ENCODE assay signal across 1 cellular context in genomic region chr3:190229632-190230424, GRCh38.
A peak's percentile ranks its signal among the peaks of the same experiment; 100 is the strongest.
TF ChIP-seq lines count a peak whose summit lies in the region.

No MANE protein-coding gene starts in this region.

TF ChIP-seq in GM12878, 131 proteins besides CTCF, POLR2A, EP300 and RAD21 (continued from another document):
- TF ChIP-seq, protein P1, sequence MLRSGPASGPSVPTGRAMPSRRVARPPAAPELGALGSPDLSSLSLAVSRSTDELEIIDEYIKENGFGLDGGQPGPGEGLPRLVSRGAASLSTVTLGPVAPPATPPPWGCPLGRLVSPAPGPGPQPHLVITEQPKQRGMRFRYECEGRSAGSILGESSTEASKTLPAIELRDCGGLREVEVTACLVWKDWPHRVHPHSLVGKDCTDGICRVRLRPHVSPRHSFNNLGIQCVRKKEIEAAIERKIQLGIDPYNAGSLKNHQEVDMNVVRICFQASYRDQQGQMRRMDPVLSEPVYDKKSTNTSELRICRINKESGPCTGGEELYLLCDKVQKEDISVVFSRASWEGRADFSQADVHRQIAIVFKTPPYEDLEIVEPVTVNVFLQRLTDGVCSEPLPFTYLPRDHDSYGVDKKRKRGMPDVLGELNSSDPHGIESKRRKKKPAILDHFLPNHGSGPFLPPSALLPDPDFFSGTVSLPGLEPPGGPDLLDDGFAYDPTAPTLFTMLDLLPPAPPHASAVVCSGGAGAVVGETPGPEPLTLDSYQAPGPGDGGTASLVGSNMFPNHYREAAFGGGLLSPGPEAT (IDR thresholded peaks at IDR 0.05; ENCODE audit: low read depth), result peak; percentile 54; the same call in 1 of the 2 replicates
- peak; percentile 68 for TF ChIP-seq JUNB (IDR thresholded peaks at IDR 0.05)
- TF ChIP-seq EED (IDR thresholded peaks at IDR 0.05; ENCODE audit: low read depth), result peak; percentile 96
- no peak for TF ChIP-seq SRF (IDR thresholded peaks at IDR 0.05; ENCODE audit: low read depth in 2 of 2, low read length in 2 of 2)
- no peak for TF ChIP-seq HCFC1 (IDR thresholded peaks at IDR 0.05; ENCODE audit: low read length)
- peak; percentile 59; the same call in 1 of the 2 replicates for TF ChIP-seq CREM (IDR thresholded peaks at IDR 0.05; ENCODE audit: low read depth)
- no peak for TF ChIP-seq NR2F1 (conservative IDR thresholded peaks at IDR 0.05)
- peak; percentile 88 to 93 for TF ChIP-seq IKZF2 (IDR thresholded peaks at IDR 0.05)
- TF ChIP-seq FOXK2 (IDR thresholded peaks at IDR 0.05), result no peak
- TF ChIP-seq TBL1XR1 (IDR thresholded peaks at IDR 0.05; ENCODE audit: low read depth, low read length), result no peak
- no peak for TF ChIP-seq NRF1 (conservative IDR thresholded peaks at IDR 0.05; ENCODE audit: low read depth, low read length)
- no peak for TF ChIP-seq CHD4 (IDR thresholded peaks at IDR 0.05)
- no peak for TF ChIP-seq MXI1 (IDR thresholded peaks at IDR 0.05; ENCODE audit: low read depth, low read length)
- TF ChIP-seq RUNX3 (IDR thresholded peaks at IDR 0.05; ENCODE audit: low read length), result peak; percentile 87
- TF ChIP-seq RCOR1 (conservative IDR thresholded peaks at IDR 0.05; ENCODE audit: low read depth, low read length), result no peak
- TF ChIP-seq MAX (IDR thresholded peaks at IDR 0.05; ENCODE audit: low read depth, low read length), result no peak
- TF ChIP-seq MTA2 (IDR thresholded peaks at IDR 0.05; ENCODE audit: low read depth), result no peak
- no peak for TF ChIP-seq ZBTB33 (IDR thresholded peaks at IDR 0.05)
- peak; percentile 80 for TF ChIP-seq IKZF1 (conservative IDR thresholded peaks at IDR 0.05)
- peak; percentile 54; the same call in 1 of the 2 replicates for TF ChIP-seq CREB1 (IDR thresholded peaks at IDR 0.05; ENCODE audit: low read depth)
- TF ChIP-seq SPI1 (IDR thresholded peaks at IDR 0.05; ENCODE audit: borderline replicate concordance, insufficient read depth, low read depth, low read length), result peak; percentile 33; the same call in 1 of the 2 replicates
- no peak for TF ChIP-seq ASH2L (IDR thresholded peaks at IDR 0.05; ENCODE audit: borderline replicate concordance, low read depth)
- TF ChIP-seq STAT1 (conservative IDR thresholded peaks at IDR 0.05), result no peak
- TF ChIP-seq PML (IDR thresholded peaks at IDR 0.05; ENCODE audit: low read length), result peak; percentile 32; the same call in 1 of the 2 replicates
- TF ChIP-seq DPF2 (IDR thresholded peaks at IDR 0.05), result 0 out of 2 replicates have a peak, but pooled peaks have one; percentile 28
- no peak for TF ChIP-seq ELK1 (IDR thresholded peaks at IDR 0.05; ENCODE audit: low read depth, low read length)
- peak; percentile 76; the same call in 1 of the 2 replicates for TF ChIP-seq ATF2 (IDR thresholded peaks at IDR 0.05; ENCODE audit: low read length)
